Comparison of ENCODE assay signal across 8 cellular contexts in genomic region chr7:93442478-93443224, GRCh38.
DNase-seq lines count a peak whose midpoint lies in the region; ATAC-seq and TF ChIP-seq lines count a peak whose summit lies in the region.

No MANE protein-coding gene starts in this region.

- H3K9ac ChIP-seq in SU-DHL-6 (ENCODE audit: low read length), result no peak overlapping the region
- H3K9ac ChIP-seq in neural progenitor cell, result no peak overlapping the region

- no peak overlapping the region for H2AFZ ChIP-seq in SU-DHL-6 (ENCODE audit: low read depth, low read length, severe bottlenecking)
- no peak overlapping the region for H2AFZ ChIP-seq in neural progenitor cell (replicated peaks)

- no peaks in the 10 kb centered on the region for H4K20me1 ChIP-seq in SU-DHL-6 (ENCODE audit: low read depth, low read length)
- no peaks in the 10 kb centered on the region for H4K20me1 ChIP-seq in neural progenitor cell (ENCODE audit: low read depth)

- H3K4me3 ChIP-seq in SU-DHL-6 (ENCODE audit: insufficient read depth, low read length, poor library complexity, severe bottlenecking), result no peak overlapping the region
- no peak overlapping the region for H3K4me3 ChIP-seq in choroid plexus epithelial cell (ENCODE audit: low read depth, low read length)
- no peak overlapping the region for H3K4me3 ChIP-seq in neural progenitor cell

- H3F3A ChIP-seq in SU-DHL-6 (ENCODE audit: insufficient read depth) (no peaks in the 10 kb centered on the region), neural progenitor cell (ENCODE audit: low read depth) (no peaks in the 10 kb centered on the region)

- no peak overlapping the region for H3K4me3 Mint-ChIP-seq in neural progenitor cell

- no peaks in the 10 kb centered on the region for H3K4me1 Mint-ChIP-seq in neural progenitor cell

- H3K9me3 ChIP-seq in SU-DHL-6 (ENCODE audit: insufficient read depth, low read length), result no peaks in the 10 kb centered on the region
- no peaks in the 10 kb centered on the region for H3K9me3 ChIP-seq in neural progenitor cell (ENCODE audit: low read depth)

- peak; percentile 85 for ATAC-seq in GM19372 (IDR thresholded peaks at IDR 0.05; ENCODE audit: low read depth, unreplicated experiment)
- peak; percentile 81 for ATAC-seq in HG03520 (IDR thresholded peaks at IDR 0.05; ENCODE audit: unreplicated experiment)

- H3K27me3 ChIP-seq in SU-DHL-6 (ENCODE audit: low read length) (no peaks in the 10 kb centered on the region), neural progenitor cell (no peaks in the 10 kb centered on the region)

- no peaks in the 10 kb centered on the region for H3K9me2 ChIP-seq in SU-DHL-6 (replicated peaks; ENCODE audit: insufficient read depth, low read length)

- no peak overlapping the region for H3K27ac Mint-ChIP-seq in neural progenitor cell

- H3K36me3 ChIP-seq in SU-DHL-6 (ENCODE audit: low read length) (no peaks in the 10 kb centered on the region), neural progenitor cell (no peaks in the 10 kb centered on the region)

- H3K27ac ChIP-seq in SU-DHL-6 (ENCODE audit: low read depth, low read length) (no peak overlapping the region), neural progenitor cell (no peak overlapping the region)

- peak; percentile 32 for DNase-seq in EL
- DNase-seq in choroid plexus epithelial cell (ENCODE audit: low read depth), result peak; percentile 56
- peak; percentile 61 for DNase-seq in neural progenitor cell (ENCODE audit: low spot score)
- DNase-seq in inferior parietal cortex (ENCODE audit: extremely low spot score), result no peak
- DNase-seq in NCI-H1048 (lab: John Stamatoyannopoulos, UW), result no peak

- TF ChIP-seq CTCF in SU-DHL-6 (IDR thresholded peaks at IDR 0.05; ENCODE audit: insufficient read depth, low read length, poor library complexity, severe bottlenecking), result peak; percentile 97
- TF ChIP-seq CTCF in choroid plexus epithelial cell (conservative IDR thresholded peaks at IDR 0.05; ENCODE audit: low read depth, low read length), result peak; percentile 85
- TF ChIP-seq CTCF in neural progenitor cell (IDR thresholded peaks at IDR 0.05), result peak; percentile 70

- H3K4me1 ChIP-seq in neural progenitor cell, result no peaks in the 10 kb centered on the region

- no peaks in the 10 kb centered on the region for H3K36me3 Mint-ChIP-seq in neural progenitor cell

- no peak overlapping the region for H3K4me2 ChIP-seq in SU-DHL-6 (ENCODE audit: low read depth, low read length, poor library complexity, severe bottlenecking)
- H3K4me2 ChIP-seq in neural progenitor cell, result no peak overlapping the region

- no peaks in the 10 kb centered on the region for H3K9me3 Mint-ChIP-seq in neural progenitor cell

- H3K79me2 ChIP-seq in SU-DHL-6 (ENCODE audit: insufficient read depth, low read length) (no peaks in the 10 kb centered on the region), neural progenitor cell (ENCODE audit: low read depth) (no peaks in the 10 kb centered on the region)

- H3K27me3 Mint-ChIP-seq in neural progenitor cell (ENCODE audit: insufficient read depth, low read depth), result no peaks in the 10 kb centered on the region

Comparison
In these comparisons a context has a peak if more than half of its experiments do, and no peak if none do; other contexts are left out.
1. DNase-seq: peak in EL (single experiment), choroid plexus epithelial cell (single experiment) and neural progenitor cell (single experiment); none in inferior parietal cortex (single experiment) and NCI-H1048 (single experiment).
2. Peak in every context shown above with its lines, with median percentiles within 50 percentile points of each other: CTCF ChIP-seq.